In the genomic region with DNA sequence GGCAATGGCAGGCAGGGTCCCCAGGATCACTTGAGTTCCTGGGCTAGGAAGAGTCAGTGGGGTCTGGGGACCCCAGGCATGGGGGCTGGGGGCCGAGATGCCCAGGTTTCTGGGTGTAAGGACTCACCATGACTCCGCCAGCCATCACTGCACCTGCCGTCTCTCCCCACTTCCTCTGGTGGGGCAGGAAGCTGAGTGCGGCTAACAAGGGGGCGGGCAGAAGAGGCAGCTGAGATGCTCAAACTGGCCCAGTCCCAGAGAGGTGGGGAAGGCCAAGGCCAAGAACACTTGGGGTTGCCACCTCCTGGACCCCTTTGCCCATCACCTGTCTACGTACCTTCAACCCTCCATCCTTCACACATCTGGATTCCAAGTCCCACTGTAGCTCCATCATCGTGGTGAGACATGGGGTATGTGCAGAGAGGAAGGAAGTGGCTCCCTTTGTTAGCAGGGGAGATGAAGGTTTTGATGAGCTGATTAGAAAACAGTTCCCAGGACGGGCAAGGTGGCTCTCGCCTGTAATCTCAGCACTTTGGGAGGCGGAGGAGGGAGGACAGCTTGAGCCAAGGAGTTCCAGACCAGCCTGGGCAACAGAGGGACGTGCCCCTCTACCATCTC, we compare ENCODE assay signal across 10 cellular contexts. TPM values are rescaled to one million over a fixed set of nuclear protein-coding genes. Genes with fewer than 3 reads are reported as not detected.
A peak's percentile ranks its signal among the peaks of the same experiment; 100 is the strongest.
DNase-seq lines count a peak whose midpoint lies in the region; ATAC-seq and TF ChIP-seq lines count a peak whose summit lies in the region.
"Had no signal": no experiment of that assay in that cellular context is flagged by ENCODE, and none has a peak within 500 bp of the region (broad histone marks: within the 10 kb centered on the region; RNA-seq: fewer than 3 reads in every experiment).

A gene with protein sequence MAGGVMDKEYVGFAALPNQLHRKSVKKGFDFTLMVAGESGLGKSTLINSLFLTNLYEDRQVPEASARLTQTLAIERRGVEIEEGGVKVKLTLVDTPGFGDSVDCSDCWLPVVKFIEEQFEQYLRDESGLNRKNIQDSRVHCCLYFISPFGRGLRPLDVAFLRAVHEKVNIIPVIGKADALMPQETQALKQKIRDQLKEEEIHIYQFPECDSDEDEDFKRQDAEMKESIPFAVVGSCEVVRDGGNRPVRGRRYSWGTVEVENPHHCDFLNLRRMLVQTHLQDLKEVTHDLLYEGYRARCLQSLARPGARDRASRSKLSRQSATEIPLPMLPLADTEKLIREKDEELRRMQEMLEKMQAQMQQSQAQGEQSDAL (minus strand): TSS at position 164 of the 618 bp plus-strand sequence. CDS start 19 bp downstream, at position 145.

- H3K9ac ChIP-seq in BLaER1 treated with 17β-estradiol and CSF1 and Interleukin-3, amounts not matched to agents 10 nM and 100 nM, result peak within 1 kb of the TSS in 9 of 11 experiments; percentile 2 to 74 (median 54); a peak in 16 of 22 replicates
- H3K9ac ChIP-seq in IMR-90 (ENCODE audit: low read depth, low read length), result no peak within 1 kb of the TSS

- H3K9me3 ChIP-seq in BLaER1 treated with 17β-estradiol and CSF1 and Interleukin-3, amounts not matched to agents 10 nM and 100 nM (replicated peaks in 1 of 11), result no peaks in the 10 kb centered on the region
- H3K9me3 ChIP-seq in IMR-90 (ENCODE audit: control insufficient read depth, insufficient read depth, low read length) (no peaks in the 10 kb centered on the region), WERI-Rb-1 (ENCODE audit: severe bottlenecking) (no peaks in the 10 kb centered on the region)
- H3K9me3 ChIP-seq: ovary had no signal

- peaks cover 5 to 20% of the 10 kb centered on the region in 2 experiments; a peak in 3 of 4 replicates for H3K79me1 ChIP-seq in IMR-90 (ENCODE audit: low read depth in 1 of 2, low read length in 2 of 2)

- CTCF ChIA-PET in IMR-90 (lab: Yijun Ruan, JAX), result no interaction called here

- H2BK120ac ChIP-seq in IMR-90 (ENCODE audit: low read depth, low read length), result no peak within 1 kb of the TSS

- TF ChIP-seq CTCF in IMR-90 (conservative IDR thresholded peaks at IDR 0.05; ENCODE audit: low read depth, low read length) (no peak), neural crest cell (conservative IDR thresholded peaks at IDR 0.05) (no peak), WERI-Rb-1 (IDR thresholded peaks at IDR 0.05; ENCODE audit: low read depth, low read length) (no peak)

- TF ChIP-seq RAD21 in IMR-90 (IDR thresholded peaks at IDR 0.05; ENCODE audit: low read length), result no peak

- H4K20me1 ChIP-seq in BLaER1 treated with 17β-estradiol and CSF1 and Interleukin-3, amounts not matched to agents 10 nM and 100 nM, result no peaks in the 10 kb centered on the region; a peak in 2 of 22 replicates
- H4K20me1 ChIP-seq in IMR-90 (ENCODE audit: insufficient read depth, low read length), result peaks cover 10% of the 10 kb centered on the region

- no peak within 1 kb of the TSS for H3K4ac ChIP-seq in IMR-90 (ENCODE audit: low read depth, low read length)

- H3K27me3 Mint-ChIP-seq in activated T-cell treated with anti-CD3 and anti-CD28 coated beads, Interleukin-2, amount 50 U/mL, for 4 hours (ENCODE audit: low read depth), result no peaks in the 10 kb centered on the region
- H3K27me3 Mint-ChIP-seq in neural crest cell (ENCODE audit: low read depth), result peaks cover 2% of the 10 kb centered on the region

- peaks cover 7% of the 10 kb centered on the region; the same call in 1 of the 2 replicates for H3K9me1 ChIP-seq in IMR-90 (ENCODE audit: insufficient read depth, low read length)

- H3K4me2 ChIP-seq in BLaER1 treated with 17β-estradiol and CSF1 and Interleukin-3, amounts not matched to agents 10 nM and 100 nM, result peak within 1 kb of the TSS; percentile 65 to 100 (median 93)
- H3K4me2 ChIP-seq in IMR-90 (ENCODE audit: low read depth, low read length), result no peak within 1 kb of the TSS

- ATAC-seq in IMR-90 (ENCODE audit: low read depth), result no peak
- peak; percentile 42 for ATAC-seq in activated T-cell treated with anti-CD3 and anti-CD28 coated beads, Interleukin-2, amount 50 U/mL, for 4 hours

- H2AK9ac ChIP-seq in IMR-90 (replicated peaks; ENCODE audit: low read depth, low read length, poor library complexity), result no peak within 1 kb of the TSS

- H4K91ac ChIP-seq in IMR-90 (ENCODE audit: insufficient read depth, low read depth, low read length), result no peak within 1 kb of the TSS

- H3K56ac ChIP-seq in IMR-90 (ENCODE audit: extremely low read depth, insufficient read depth, low read length), result no peak within 1 kb of the TSS

- POLR2A ChIA-PET in IMR-90 (lab: Charles Lee; ENCODE audit: unreplicated experiment), result interaction anchor here (0.8 kb wide), 1 partner anchor 12 kb away, joined by 3 read pairs; no protein-coding TSS in a partner anchor

- no peak for TF ChIP-seq POLR2A in IMR-90 (IDR thresholded peaks at IDR 0.05; ENCODE audit: low read depth, low read length)

- no peak within 1 kb of the TSS for H3K23ac ChIP-seq in IMR-90 (ENCODE audit: low read depth, low read length)

- no CpG with 5 or more reads among the region's 11 CpGs for WGBS in IMR-90 (ENCODE audit: extremely low coverage in 2 of 2, insufficient read length in 1 of 2), 2 experiments

- H2AFZ ChIP-seq in IMR-90 (replicated peaks; ENCODE audit: low read length, poor library complexity), result peak within 1 kb of the TSS; percentile 58

- H3K4me1 ChIP-seq in BLaER1 treated with 17β-estradiol and CSF1 and Interleukin-3, amounts not matched to agents 10 nM and 100 nM, result peaks cover 42 to 58% (median 53%) of the 10 kb centered on the region in 10 experiments
- H3K4me1 ChIP-seq in IMR-90 (ENCODE audit: control insufficient read depth, insufficient read depth, low read length), result peaks cover 3% of the 10 kb centered on the region

- in situ Hi-C loops in IMR-90 (cut with MboI; ENCODE audit: low sequenced_read_pairs), result no loop called here

- peaks cover 5% of the 10 kb centered on the region for H3K36me3 Mint-ChIP-seq in activated T-cell treated with anti-CD3 and anti-CD28 coated beads, Interleukin-2, amount 50 U/mL, for 4 hours (ENCODE audit: insufficient read depth)
- H3K36me3 Mint-ChIP-seq in neural crest cell (ENCODE audit: low read depth), result peaks cover 3% of the 10 kb centered on the region

- H2BK20ac ChIP-seq in IMR-90 (ENCODE audit: low read depth, low read length), result no peak within 1 kb of the TSS

- no peak within 1 kb of the TSS for H2AK5ac ChIP-seq in IMR-90 (ENCODE audit: low read depth, low read length)

- no peaks in the 10 kb centered on the region for H3K36me3 ChIP-seq in BLaER1 treated with 17β-estradiol and CSF1 and Interleukin-3, amounts not matched to agents 10 nM and 100 nM
- H3K36me3 ChIP-seq in IMR-90 (ENCODE audit: control insufficient read depth, insufficient read depth, low read length), result no peaks in the 10 kb centered on the region
- peaks cover 4% of the 10 kb centered on the region for H3K36me3 ChIP-seq in WERI-Rb-1
- H3K36me3 ChIP-seq: ovary had no signal

- H3K18ac ChIP-seq in IMR-90 (ENCODE audit: low read depth, low read length), result no peak within 1 kb of the TSS

- no TSS peak for BruUV-seq in IMR-90 (replicated peaks; lab: Mats Ljungman, UMichigan)

- peak within 1 kb of the TSS; percentile 57 for H3K27ac Mint-ChIP-seq in neural crest cell (ENCODE audit: unreplicated experiment)

- H3K4me1 Mint-ChIP-seq in activated T-cell treated with anti-CD3 and anti-CD28 coated beads, Interleukin-2, amount 50 U/mL, for 4 hours (ENCODE audit: low read depth), result peaks cover 53% of the 10 kb centered on the region
- H3K4me1 Mint-ChIP-seq in neural crest cell, result peaks cover 36% of the 10 kb centered on the region

- H2BK15ac ChIP-seq in IMR-90 (ENCODE audit: low read depth, low read length), result no peak within 1 kb of the TSS

- no peaks in the 10 kb centered on the region for H3K27me3 ChIP-seq in BLaER1 treated with 17β-estradiol and CSF1 and Interleukin-3, amounts not matched to agents 10 nM and 100 nM
- H3K27me3 ChIP-seq in IMR-90 (ENCODE audit: control insufficient read depth, insufficient read depth, low read length), result no peaks in the 10 kb centered on the region
- no peaks in the 10 kb centered on the region for H3K27me3 ChIP-seq in WERI-Rb-1 (ENCODE audit: insufficient read depth, low read depth, severe bottlenecking)
- H3K27me3 ChIP-seq: ovary had no signal

- no peak within 1 kb of the TSS for H4K8ac ChIP-seq in IMR-90 (ENCODE audit: low read depth in 2 of 2, low read length in 2 of 2)

- no peak within 1 kb of the TSS for H4K5ac ChIP-seq in IMR-90 (ENCODE audit: low read depth, low read length)

- DNase-seq in IMR-90 (no peak), neural crest cell (ENCODE audit: low read depth, low spot score) (no peak), NCI-H2107 (lab: John Stamatoyannopoulos, UW) (no peak), WERI-Rb-1 (no peak), A172 (ENCODE audit: low spot score) (no peak), Kasumi-1 (lab: John Stamatoyannopoulos, UW) (no peak)
- peak; percentile 64 for DNase-seq in activated T-cell treated with anti-CD3 and anti-CD28 coated beads, Interleukin-2, amount 50 U/mL, for 4 hours

- no peak within 1 kb of the TSS for H3K14ac ChIP-seq in IMR-90 (replicated peaks; ENCODE audit: low read depth, low read length)

- H3K27ac ChIP-seq in BLaER1 treated with 17β-estradiol and CSF1 and Interleukin-3, amounts not matched to agents 10 nM and 100 nM, result peak within 1 kb of the TSS in 10 of 11 experiments; percentile 11 to 100 (median 72); a peak in 19 of 22 replicates
- H3K27ac ChIP-seq in IMR-90 (ENCODE audit: insufficient read depth, low read length) (no peak within 1 kb of the TSS), WERI-Rb-1 (no peak within 1 kb of the TSS)
- H3K27ac ChIP-seq: VCaP had no signal

- H3K9me3 Mint-ChIP-seq in activated T-cell treated with anti-CD3 and anti-CD28 coated beads, Interleukin-2, amount 50 U/mL, for 4 hours, result no peaks in the 10 kb centered on the region
- H3K9me3 Mint-ChIP-seq in neural crest cell, result no peaks in the 10 kb centered on the region

- dilution Hi-C loops in IMR-90 (cut with HindIII; ENCODE audit: low sequenced_read_pairs, unreplicated experiment), result no loop called here

- intact Hi-C loops in IMR-90 (cut with micrococcal nuclease), result no loop called here

- peak within 1 kb of the TSS; percentile 86 for H3K4me3 Mint-ChIP-seq in activated T-cell treated with anti-CD3 and anti-CD28 coated beads, Interleukin-2, amount 50 U/mL, for 4 hours
- H3K4me3 Mint-ChIP-seq in neural crest cell, result peak within 1 kb of the TSS; percentile 64

- H2BK5ac ChIP-seq in IMR-90 (ENCODE audit: low read depth, low read length, poor library complexity, severe bottlenecking), result no peak within 1 kb of the TSS

- H3K4me3 ChIP-seq in BLaER1 treated with 17β-estradiol and CSF1 and Interleukin-3, amounts not matched to agents 10 nM and 100 nM, result peak within 1 kb of the TSS in 7 of 10 experiments; percentile 26 to 60 (median 34); a peak in 12 of 20 replicates
- H3K4me3 ChIP-seq in IMR-90 (ENCODE audit: insufficient read depth, low read depth, low read length) (no peak within 1 kb of the TSS), WERI-Rb-1 (ENCODE audit: low read depth, low read length) (no peak within 1 kb of the TSS)
- H3K4me3 ChIP-seq: ovary had no signal

RNA-seq across cellular contexts. Expression of the gene that starts here (rescaled TPM):
- total RNA-seq in IMR-90 (2012; rRNA removed), result not detected in 2 replicates
- polyA plus RNA-seq in IMR-90 (2012; rRNA removed), result 0.24 and 0.50 TPM in 2 replicates
- 0.12 and 0.27 TPM in 2 replicates for polyA plus RNA-seq in IMR-90 (2012; cell fraction: cytosol; rRNA removed)
- polyA plus RNA-seq in IMR-90 (2012; cell fraction: nucleus; rRNA removed; ENCODE audit: low replicate concordance), result 0.46 and 0.60 TPM in 2 replicates
- total RNA-seq in activated T-cell treated with anti-CD3 and anti-CD28 coated beads, Interleukin-2, amount 50 U/mL, for 4 hours, result 100 to 1,000 TPM; 133 to 164 (median 152) TPM
- total RNA-seq in neural crest cell, result 2.3 and 2.9 TPM in 2 replicates
- not detected in 2 replicates for total RNA-seq in A172 (2014; rRNA removed; shearing (Covaris generic))

Comparison
In these comparisons a context has a peak if more than half of its experiments do, and no peak if none do; other contexts are left out.
1. RNA of the gene that starts here (total RNA-seq): 133 to 164 TPM in activated T-cell treated with anti-CD3 and anti-CD28 coated beads, Interleukin-2, amount 50 U/mL, for 4 hours; 2.3 to 2.9 TPM in neural crest cell, not detected in IMR-90 and not detected in A172; every median in the first group is over 10 times any median in the second.
2. H3K27ac ChIP-seq: peak in BLaER1 treated with 17β-estradiol and CSF1 and Interleukin-3, amounts not matched to agents 10 nM and 100 nM (10 of 11); none in IMR-90 (single experiment) and WERI-Rb-1 (single experiment).
3. H3K4me3 ChIP-seq: peak in BLaER1 treated with 17β-estradiol and CSF1 and Interleukin-3, amounts not matched to agents 10 nM and 100 nM (7 of 10); none in IMR-90 (single experiment) and WERI-Rb-1 (single experiment).